7 cellular contexts compared by ENCODE assay signal in genomic region chr11:34997872-34998548, GRCh38.
DNase-seq lines count a peak whose midpoint lies in the region; ATAC-seq and TF ChIP-seq lines count a peak whose summit lies in the region.

No MANE protein-coding gene starts in this region.

- no peak overlapping the region for H2BK5ac ChIP-seq in mesendoderm (ENCODE audit: low read length)

- no peak overlapping the region for H3K56ac ChIP-seq in mesendoderm (ENCODE audit: low read length)

- H3K4me1 ChIP-seq in OCI-LY1 (ENCODE audit: insufficient read depth, low read length, severe bottlenecking) (no peaks in the 10 kb centered on the region), mesendoderm (ENCODE audit: control insufficient read depth, low read depth, low read length) (no peaks in the 10 kb centered on the region)

- no peaks in the 10 kb centered on the region for H4K20me1 ChIP-seq in OCI-LY1 (ENCODE audit: insufficient read depth, low read length)

- H3K4me1 Mint-ChIP-seq in progenitor cell of endocrine pancreas (ENCODE audit: low read depth): no peaks in the 10 kb centered on the region

- H3K9me2 ChIP-seq in OCI-LY1 (ENCODE audit: low read depth, low read length): no peaks in the 10 kb centered on the region

- no peak overlapping the region for H3K18ac ChIP-seq in mesendoderm (ENCODE audit: low read length)

- no peaks in the 10 kb centered on the region for H3K9me3 Mint-ChIP-seq in progenitor cell of endocrine pancreas (ENCODE audit: low read depth)

- H3K9ac ChIP-seq in OCI-LY1 (ENCODE audit: low read length) (no peak overlapping the region), mesendoderm (ENCODE audit: low read length) (no peak overlapping the region)

- H3K4me3 ChIP-seq in OCI-LY1 (ENCODE audit: low read depth, low read length, poor library complexity, severe bottlenecking): no peak overlapping the region
- H3K4me3 ChIP-seq in dorsolateral prefrontal cortex: no peak overlapping the region
- no peak overlapping the region for H3K4me3 ChIP-seq in mesendoderm (ENCODE audit: low read length)

- H3K36me3 ChIP-seq in OCI-LY1 (ENCODE audit: insufficient read depth, low read length) (no peaks in the 10 kb centered on the region), mesendoderm (ENCODE audit: control insufficient read depth, insufficient read depth, low read length) (no peaks in the 10 kb centered on the region)

- no peak overlapping the region for H3K4me2 ChIP-seq in OCI-LY1 (ENCODE audit: low read length)
- H3K4me2 ChIP-seq in mesendoderm (ENCODE audit: low read length): no peak overlapping the region

- H3K4me3 Mint-ChIP-seq in progenitor cell of endocrine pancreas (ENCODE audit: low read depth): no peak overlapping the region

- H3K23ac ChIP-seq in mesendoderm (ENCODE audit: low read length): no peak overlapping the region

- H2AK5ac ChIP-seq in mesendoderm (ENCODE audit: low read length): no peak overlapping the region

- no peak overlapping the region for H2AFZ ChIP-seq in OCI-LY1 (ENCODE audit: low read length)

- no peak overlapping the region for H4K8ac ChIP-seq in mesendoderm (ENCODE audit: low read depth, low read length)

- H3K36me3 Mint-ChIP-seq in progenitor cell of endocrine pancreas (ENCODE audit: insufficient read depth): peaks cover 1% of the 10 kb centered on the region

- no peak overlapping the region for H3K27ac ChIP-seq in OCI-LY1 (ENCODE audit: low read depth, low read length, poor library complexity, severe bottlenecking)
- no peak overlapping the region for H3K27ac ChIP-seq in dorsolateral prefrontal cortex
- no peak overlapping the region for H3K27ac ChIP-seq in mesendoderm (ENCODE audit: low read depth, low read length)

- no peaks in the 10 kb centered on the region for H3F3A ChIP-seq in OCI-LY1 (ENCODE audit: insufficient read depth, low read length)

- ATAC-seq in GM21717 (IDR thresholded peaks at IDR 0.05; ENCODE audit: unreplicated experiment): no peak
- ATAC-seq in HG03442 (IDR thresholded peaks at IDR 0.05; ENCODE audit: unreplicated experiment): no peak

- TF ChIP-seq CTCF in GM12872 (IDR thresholded peaks at IDR 0.05; ENCODE audit: insufficient read depth, low read depth, low read length): peak; percentile 19; the same call in 1 of the 3 replicates
- peak; percentile 37; the same call in 1 of the 2 replicates for TF ChIP-seq CTCF in OCI-LY1 (IDR thresholded peaks at IDR 0.05; ENCODE audit: low read length)
- peak in 54 of 56 donors; percentile 22 to 77 (median 48) for TF ChIP-seq CTCF in dorsolateral prefrontal cortex (IDR thresholded peaks at IDR 0.05 in 54 of 56, conservative IDR thresholded peaks at IDR 0.05 in 2 of 56; ENCODE audit: low read depth in 1 of 56, partially characterized antibody in 56 of 56)
- peak; percentile 32 for TF ChIP-seq CTCF in progenitor cell of endocrine pancreas (IDR thresholded peaks at IDR 0.05; ENCODE audit: unreplicated experiment)

- no peaks in the 10 kb centered on the region for H3K27me3 Mint-ChIP-seq in progenitor cell of endocrine pancreas

- no peak overlapping the region for H4K5ac ChIP-seq in mesendoderm (ENCODE audit: low read length)

- H3K79me2 ChIP-seq in OCI-LY1 (ENCODE audit: insufficient read depth, low read length) (no peaks in the 10 kb centered on the region), mesendoderm (ENCODE audit: control insufficient read depth, insufficient read depth, low read length) (no peaks in the 10 kb centered on the region)

- H3K27me3 ChIP-seq in OCI-LY1 (ENCODE audit: insufficient read depth, low read length) (no peaks in the 10 kb centered on the region), dorsolateral prefrontal cortex (no peaks in the 10 kb centered on the region), mesendoderm (ENCODE audit: insufficient read depth, low read length, poor library complexity) (no peaks in the 10 kb centered on the region)

- no peaks in the 10 kb centered on the region for H3K9me3 ChIP-seq in OCI-LY1 (ENCODE audit: low read length)

- DNase-seq in dorsolateral prefrontal cortex (no peak), progenitor cell of endocrine pancreas (ENCODE audit: low spot score, unreplicated experiment) (no peak), mesendoderm (no peak)

- H2BK120ac ChIP-seq in mesendoderm (ENCODE audit: low read depth, low read length): no peak overlapping the region

- intact Hi-C loops in dorsolateral prefrontal cortex (cut with DNase I): loop anchor here in 1 of 2 donors (5.0 kb wide), 1 partner anchor 394 kb away; no protein-coding TSS in a partner anchor

- no peak overlapping the region for H2BK15ac ChIP-seq in mesendoderm (replicated peaks; ENCODE audit: low read depth)

- H3K27ac Mint-ChIP-seq in progenitor cell of endocrine pancreas: no peak overlapping the region

- no CpG with 5 or more reads among the region's 4 CpGs for WGBS in mesendoderm (ENCODE audit: extremely low coverage, insufficient coverage, low lambda C conversion rate)

- H3K4ac ChIP-seq in mesendoderm (ENCODE audit: low read depth, low read length): no peak overlapping the region

- H3K79me1 ChIP-seq in mesendoderm (ENCODE audit: low read length): no peaks in the 10 kb centered on the region
